Comparison of ENCODE assay signal across 8 cellular contexts in genomic region chr18:80154293-80154692, GRCh38. TPM values are rescaled to one million over a fixed set of nuclear protein-coding genes. Genes with fewer than 3 reads are reported as not detected.
A peak's percentile ranks its signal among the peaks of the same experiment; 100 is the strongest.
DNase-seq lines count a peak whose midpoint lies in the region; ATAC-seq and TF ChIP-seq lines count a peak whose summit lies in the region.

No MANE protein-coding gene starts in this region.

- H3K27me3 Mint-ChIP-seq in activated CD4-positive, alpha-beta T cell treated with anti-CD3 and anti-CD28 coated beads, Interleukin-2, amount 10 ng/mL, durations not matched to agents 24 days and 14 days: no peaks in the 10 kb centered on the region

- H3K79me2 ChIP-seq in DND-41 (ENCODE audit: insufficient read depth, low read length): no peaks in the 10 kb centered on the region

- no peaks in the 10 kb centered on the region for H3K4me1 Mint-ChIP-seq in activated CD4-positive, alpha-beta T cell treated with anti-CD3 and anti-CD28 coated beads, Interleukin-2, amount 10 ng/mL, durations not matched to agents 24 days and 14 days

- no peak overlapping the region for H2AFZ ChIP-seq in DND-41 (ENCODE audit: low read depth, low read length)

- no peaks in the 10 kb centered on the region for H3K9me3 Mint-ChIP-seq in activated CD4-positive, alpha-beta T cell treated with anti-CD3 and anti-CD28 coated beads, Interleukin-2, amount 10 ng/mL, durations not matched to agents 24 days and 14 days

- no peaks in the 10 kb centered on the region for H3K4me1 ChIP-seq in DND-41 (ENCODE audit: insufficient read depth, low read length)
- H3K4me1 ChIP-seq in upper lobe of left lung: no peaks in the 10 kb centered on the region

- 67 to 81% methylated on average over 6 of the region's 6 CpGs for WGBS in upper lobe of left lung, 2 donors

- H3K36me3 ChIP-seq in DND-41 (ENCODE audit: insufficient read depth, low read length) (0 out of 2 replicates have a peak, but pooled peaks cover 3% of the 10 kb centered on the region), upper lobe of left lung (no peaks in the 10 kb centered on the region)

- H3K27me3 ChIP-seq in DND-41 (ENCODE audit: insufficient read depth, low read length, poor library complexity): no peaks in the 10 kb centered on the region
- no peaks in the 10 kb centered on the region for H3K27me3 ChIP-seq in upper lobe of left lung

- H3K9me3 ChIP-seq in DND-41 (ENCODE audit: insufficient read depth, low read length, severe bottlenecking): no peaks in the 10 kb centered on the region
- no peaks in the 10 kb centered on the region for H3K9me3 ChIP-seq in upper lobe of left lung

- intact Hi-C loops in activated CD4-positive, alpha-beta T cell treated with anti-CD3 and anti-CD28 coated beads, Interleukin-2, amount 10 ng/mL, durations not matched to agents 24 days and 14 days (cut with micrococcal nuclease): no loop called here

- no peak overlapping the region for H3K9ac ChIP-seq in DND-41 (ENCODE audit: low read depth, low read length)

- no peak overlapping the region for H3K4me2 ChIP-seq in DND-41 (ENCODE audit: insufficient read depth, low read length)

- H4K20me1 ChIP-seq in DND-41 (ENCODE audit: insufficient read depth, low read length): peaks cover 3% of the 10 kb centered on the region; the same call in 1 of the 2 replicates

- DNase-seq in DND-41: peak; percentile 37
- DNase-seq in activated CD4-positive, alpha-beta T cell treated with anti-CD3 and anti-CD28 coated beads, Interleukin-2, amount 10 ng/mL, durations not matched to agents 24 days and 14 days: peak; percentile 75
- DNase-seq in iPS DF 4.7 (ENCODE audit: extremely low read depth, low spot score): peak; percentile 16
- no peak for DNase-seq in mesenteric fat pad (ENCODE audit: low spot score)
- no peak for DNase-seq in upper lobe of left lung
- DNase-seq in foreskin melanocyte: no peak

- no peaks in the 10 kb centered on the region for H3K36me3 Mint-ChIP-seq in activated CD4-positive, alpha-beta T cell treated with anti-CD3 and anti-CD28 coated beads, Interleukin-2, amount 10 ng/mL, durations not matched to agents 24 days and 14 days (ENCODE audit: low read depth)

- TF ChIP-seq CTCF in DND-41 (IDR thresholded peaks at IDR 0.05; ENCODE audit: borderline replicate concordance, extremely low read depth, low read length, poor library complexity, severe bottlenecking) (peak; percentile 65), upper lobe of left lung (IDR thresholded peaks at IDR 0.05) (peak in 2 of 6 experiments; percentile 22 to 26)

- TF ChIP-seq POLR2A in upper lobe of left lung (IDR thresholded peaks at IDR 0.05): no peak

- ATAC-seq in DND-41 (ENCODE audit: insufficient read depth, low read depth): peak; percentile 57; the same call in 2 of the 3 replicates
- peak; percentile 88 for ATAC-seq in GM19351 (IDR thresholded peaks at IDR 0.05; ENCODE audit: unreplicated experiment)
- peak; percentile 64 for ATAC-seq in HG03469 (IDR thresholded peaks at IDR 0.05; ENCODE audit: unreplicated experiment)
- no peak for ATAC-seq in upper lobe of left lung (ENCODE audit: low FRiP score in 2 of 2)

- H3K27ac ChIP-seq in DND-41 (ENCODE audit: low read length) (no peak overlapping the region), upper lobe of left lung (no peak overlapping the region)

- no peak overlapping the region for H3K4me3 ChIP-seq in DND-41 (ENCODE audit: low read depth in 1 of 2, low read length in 2 of 2)
- H3K4me3 ChIP-seq in upper lobe of left lung: no peak overlapping the region

- H3K27ac Mint-ChIP-seq in activated CD4-positive, alpha-beta T cell treated with anti-CD3 and anti-CD28 coated beads, Interleukin-2, amount 10 ng/mL, durations not matched to agents 24 days and 14 days: no peak overlapping the region

- no peak for TF ChIP-seq EP300 in upper lobe of left lung (IDR thresholded peaks at IDR 0.05)

- no peak overlapping the region for H3K4me3 Mint-ChIP-seq in activated CD4-positive, alpha-beta T cell treated with anti-CD3 and anti-CD28 coated beads, Interleukin-2, amount 10 ng/mL, durations not matched to agents 24 days and 14 days

RNA-seq across cellular contexts. Expression of gene ADNP2, which starts 45.2 kb away (rescaled TPM):
- total RNA-seq in activated CD4-positive, alpha-beta T cell treated with anti-CD3 and anti-CD28 coated beads, Interleukin-2, amount 10 ng/mL, durations not matched to agents 24 days and 14 days: 29.3 and 29.8 TPM in 2 replicates
- total RNA-seq in mesenteric fat pad (16.0 TPM), upper lobe of left lung (10 to 100 TPM; 12.4 to 26.6 (median 16.1) TPM)

Comparison
In these comparisons a context has a peak if more than half of its experiments do, and no peak if none do; other contexts are left out.
1. ATAC-seq: peak in DND-41 (single experiment), GM19351 (single experiment) and HG03469 (single experiment); none in upper lobe of left lung (0 of 2).
2. DNase-seq: peak in DND-41 (single experiment), activated CD4-positive, alpha-beta T cell treated with anti-CD3 and anti-CD28 coated beads, Interleukin-2, amount 10 ng/mL, durations not matched to agents 24 days and 14 days (single experiment) and iPS DF 4.7 (single experiment); none in mesenteric fat pad (single experiment), upper lobe of left lung (0 of 2) and foreskin melanocyte (single experiment).